Comparison of ENCODE assay signal across 8 cellular contexts in genomic region chr2:197307933-197308521, GRCh38. TPM values are rescaled to one million over a fixed set of nuclear protein-coding genes. Genes with fewer than 3 reads are reported as not detected.
DNase-seq lines count a peak whose midpoint lies in the region; ATAC-seq and TF ChIP-seq lines count a peak whose summit lies in the region.

No MANE protein-coding gene starts in this region.

- H4K20me1 ChIP-seq in Loucy (ENCODE audit: insufficient read depth, low read length, poor library complexity, severe bottlenecking): peaks cover 10% of the 10 kb centered on the region

- no peaks in the 10 kb centered on the region for H3K9me3 Mint-ChIP-seq in stimulated activated naive CD8-positive, alpha-beta T cell treated with anti-CD3 and anti-CD28 coated beads, Interleukin-15, amount 100 ng/mL, for 72 hours

- DNase-seq in ascending aorta (ENCODE audit: low spot score in 2 of 2): no peak
- DNase-seq in stimulated activated naive CD8-positive, alpha-beta T cell treated with anti-CD3 and anti-CD28 coated beads, Interleukin-15, amount 100 ng/mL, for 72 hours: peak; percentile 54 to 84
- DNase-seq in SW480 (ENCODE audit: low spot score): no peak
- no peak for DNase-seq in DMS153 treated with DMSO at 0.1 percent for 48 hours (lab: John Stamatoyannopoulos, UW; ENCODE audit: unreplicated experiment)
- DNase-seq in NCI-H2227 (lab: John Stamatoyannopoulos, UW; ENCODE audit: unreplicated experiment): no peak

- ATAC-seq in GM19452 (IDR thresholded peaks at IDR 0.05; ENCODE audit: unreplicated experiment) (peak; percentile 14), GM21367 (IDR thresholded peaks at IDR 0.05; ENCODE audit: unreplicated experiment) (no peak)
- ATAC-seq in stimulated activated naive CD8-positive, alpha-beta T cell treated with anti-CD3 and anti-CD28 coated beads, Interleukin-15, amount 100 ng/mL, for 72 hours: peak; percentile 61

- peaks cover 66% of the 10 kb centered on the region for H3K4me1 Mint-ChIP-seq in stimulated activated naive CD8-positive, alpha-beta T cell treated with anti-CD3 and anti-CD28 coated beads, Interleukin-15, amount 100 ng/mL, for 72 hours

- H3K27me3 ChIP-seq in Loucy (ENCODE audit: insufficient read depth, low read length, poor library complexity, severe bottlenecking) (no peaks in the 10 kb centered on the region), ascending aorta (no peaks in the 10 kb centered on the region)

- H3K9me3 ChIP-seq in Loucy (ENCODE audit: insufficient read depth, low read depth, low read length) (no peaks in the 10 kb centered on the region), ascending aorta (no peaks in the 10 kb centered on the region)

- peak overlapping the region; percentile 83 to 86 for H3K27ac ChIP-seq in ascending aorta

- peak overlapping the region; percentile 91 to 97 for H3K27ac Mint-ChIP-seq in stimulated activated naive CD8-positive, alpha-beta T cell treated with anti-CD3 and anti-CD28 coated beads, Interleukin-15, amount 100 ng/mL, for 72 hours

- H2AFZ ChIP-seq in Loucy (ENCODE audit: low read length): no peak overlapping the region

- H3K9me2 ChIP-seq in Loucy (replicated peaks; ENCODE audit: low read depth, low read length): no peaks in the 10 kb centered on the region

- H3K9ac ChIP-seq in Loucy (ENCODE audit: low read depth, low read length, poor library complexity, severe bottlenecking): peak overlapping the region; percentile 90

- no peaks in the 10 kb centered on the region for H3K36me3 ChIP-seq in Loucy (ENCODE audit: insufficient read depth, low read length)
- no peaks in the 10 kb centered on the region for H3K36me3 ChIP-seq in ascending aorta

- H3K79me2 ChIP-seq in Loucy (ENCODE audit: insufficient read depth, low read length): peaks cover 70% of the 10 kb centered on the region

- H3K27me3 Mint-ChIP-seq in stimulated activated naive CD8-positive, alpha-beta T cell treated with anti-CD3 and anti-CD28 coated beads, Interleukin-15, amount 100 ng/mL, for 72 hours: no peaks in the 10 kb centered on the region

- H3K4me1 ChIP-seq in Loucy (ENCODE audit: insufficient read depth, low read length, poor library complexity, severe bottlenecking) (peaks cover 66% of the 10 kb centered on the region), ascending aorta (peaks cover 5 to 45% of the 10 kb centered on the region in 2 donors)

- H3K4me2 ChIP-seq in Loucy (ENCODE audit: low read depth, low read length, poor library complexity, severe bottlenecking): peak overlapping the region; percentile 89

- no peaks in the 10 kb centered on the region; the same call in 1 of the 2 replicates for H3F3A ChIP-seq in Loucy (ENCODE audit: low read depth)

- TF ChIP-seq CTCF in Loucy (conservative IDR thresholded peaks at IDR 0.05; ENCODE audit: low read length): no peak
- TF ChIP-seq CTCF in ascending aorta (IDR thresholded peaks at IDR 0.05): no peak

- peak overlapping the region; percentile 95 for H3K4me3 ChIP-seq in Loucy (ENCODE audit: low read length, poor library complexity, severe bottlenecking)
- no peak overlapping the region for H3K4me3 ChIP-seq in ascending aorta

- H3K4me3 Mint-ChIP-seq in stimulated activated naive CD8-positive, alpha-beta T cell treated with anti-CD3 and anti-CD28 coated beads, Interleukin-15, amount 100 ng/mL, for 72 hours: peak overlapping the region; percentile 93

- intact Hi-C loops in ascending aorta (cut with DNase I): no loop called here

RNA-seq across cellular contexts. Expression of gene ANKRD44, which starts 2.6 kb away (rescaled TPM):
- total RNA-seq in ascending aorta: 66.3 TPM

Comparison
In these comparisons a context has a peak if more than half of its experiments do, and no peak if none do; other contexts are left out.
1. DNase-seq: peak in stimulated activated naive CD8-positive, alpha-beta T cell treated with anti-CD3 and anti-CD28 coated beads, Interleukin-15, amount 100 ng/mL, for 72 hours (2 of 2); none in ascending aorta (0 of 2), SW480 (single experiment), DMS153 treated with DMSO at 0.1 percent for 48 hours (single experiment) and NCI-H2227 (single experiment).